1 cellular context compared by ENCODE assay signal in the genomic region with DNA sequence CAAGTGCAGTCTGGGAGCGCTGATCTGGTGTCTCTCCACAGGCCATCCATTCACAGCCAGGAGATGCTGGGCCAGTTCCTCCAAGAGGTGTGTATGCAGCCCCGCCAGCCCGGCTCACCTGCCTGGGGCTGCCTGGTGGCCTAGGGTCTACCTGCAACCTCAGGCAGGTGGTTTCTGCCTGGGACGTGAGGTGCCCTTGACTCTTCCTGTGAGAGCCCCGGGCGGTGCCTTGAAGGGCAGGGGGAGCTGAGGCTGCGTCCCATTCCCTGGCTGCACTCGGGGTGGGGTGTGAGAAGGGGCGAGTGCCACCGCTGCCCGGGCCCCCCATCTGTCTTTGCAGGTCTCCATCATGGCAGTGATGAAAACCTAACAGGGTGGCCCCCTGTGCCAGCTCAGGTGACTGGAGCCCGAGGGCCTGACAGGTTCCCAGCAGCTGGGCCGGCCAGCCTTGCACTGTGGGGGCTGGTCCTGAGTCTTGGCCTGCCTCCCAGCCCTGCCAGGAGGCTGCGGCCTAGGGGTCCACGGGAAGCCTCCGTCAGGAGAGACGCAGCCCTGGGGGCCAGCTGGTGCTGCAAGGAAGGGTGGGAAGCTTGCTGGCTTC.
TF ChIP-seq lines count a peak whose summit lies in the region.

No MANE protein-coding gene starts in this region.

TF ChIP-seq in endothelial cell of umbilical vein, 7 proteins besides CTCF, POLR2A, EP300 and RAD21:
- no peak for TF ChIP-seq POLR2AphosphoS5 (IDR thresholded peaks at IDR 0.05; ENCODE audit: insufficient read depth, low read depth, low read length)
- TF ChIP-seq JUN (IDR thresholded peaks at IDR 0.05; ENCODE audit: borderline replicate concordance, insufficient read depth, insufficient read length, low read depth) = no peak
- TF ChIP-seq, protein P1, sequence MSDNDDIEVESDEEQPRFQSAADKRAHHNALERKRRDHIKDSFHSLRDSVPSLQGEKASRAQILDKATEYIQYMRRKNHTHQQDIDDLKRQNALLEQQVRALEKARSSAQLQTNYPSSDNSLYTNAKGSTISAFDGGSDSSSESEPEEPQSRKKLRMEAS (IDR thresholded peaks at IDR 0.05; ENCODE audit: insufficient read depth, insufficient read length) = no peak
- TF ChIP-seq GATA2 (IDR thresholded peaks at IDR 0.05; ENCODE audit: insufficient read depth, insufficient read length, low read depth, low read length) = no peak
- TF ChIP-seq FOS (IDR thresholded peaks at IDR 0.05; ENCODE audit: borderline replicate concordance, insufficient read depth, low read length) = no peak
- no peak for TF ChIP-seq EZH2 (IDR thresholded peaks at IDR 0.05; ENCODE audit: borderline replicate concordance, low read depth, low read length, severe bottlenecking)
- no peak for TF ChIP-seq MYC (IDR thresholded peaks at IDR 0.05; ENCODE audit: low read depth, low read length)
